Comparison of ENCODE assay signal across 34 cellular contexts in genomic region chrX:94551831-94552230, GRCh38.
"Had no signal": no experiment of that assay in that cellular context is flagged by ENCODE, and none has a peak within 500 bp of the region (broad histone marks: within the 10 kb centered on the region; RNA-seq: fewer than 3 reads in every experiment).

No MANE protein-coding gene starts in this region.

- H3K27ac Mint-ChIP-seq: activated CD4-positive, alpha-beta memory T cell treated with anti-CD3 and anti-CD28 coated beads for 36 hours; activated naive CD4-positive, alpha-beta T cell treated with anti-CD3 and anti-CD28 coated beads, Interleukin-2, amount 10 ng/mL, durations not matched to agents 7 days and 5 days; activated naive CD8-positive, alpha-beta T cell treated with anti-CD3 and anti-CD28 coated beads, Interleukin-2, amount 10 ng/mL, durations not matched to agents 7 days and 5 days; activated T-helper 1 cell treated with anti-CD3 and anti-CD28 coated beads, Interleukin-12 subunit alpha, Interleukin-12 subunit beta, Interleukin-2, Interleukin-4 antibody, amounts not matched to agents 30 ng/mL and 10 ng/mL and 1 ng/mL, durations not matched to agents 14 hours and 24 hours and 36 hours; natural killer cell treated with Interleukin-12 subunit alpha and Interleukin-12 subunit beta and Interleukin-15 and Interleukin-18, amount 100 ng/mL, for 72 hours; stimulated activated effector memory CD8-positive, alpha-beta T cell treated with anti-CD3 and anti-CD28 coated beads, Interleukin-12 subunit alpha, Interleukin-12 subunit beta, amount 100 ng/mL, for 72 hours; stimulated activated naive CD8-positive, alpha-beta T cell treated with anti-CD3 and anti-CD28 coated beads, Interleukin-15, Interleukin-2, amounts not matched to agents 100 ng/mL and 50 ng/mL, for 24 hours had no signal

- H3K9me3 ChIP-seq: ascending aorta, gastrocnemius medialis, left ventricle myocardium inferior, prostate gland, sigmoid colon, thoracic aorta, uterus had no signal

- H3K36me3 Mint-ChIP-seq: activated CD4-positive, alpha-beta memory T cell treated with anti-CD3 and anti-CD28 coated beads for 36 hours; activated naive CD4-positive, alpha-beta T cell treated with anti-CD3 and anti-CD28 coated beads, Interleukin-2, amount 10 ng/mL, durations not matched to agents 7 days and 5 days; activated naive CD8-positive, alpha-beta T cell treated with anti-CD3 and anti-CD28 coated beads, Interleukin-2, amount 10 ng/mL, durations not matched to agents 7 days and 5 days; natural killer cell treated with Interleukin-12 subunit alpha and Interleukin-12 subunit beta and Interleukin-15 and Interleukin-18, amount 100 ng/mL, for 72 hours; stimulated activated effector memory CD8-positive, alpha-beta T cell treated with anti-CD3 and anti-CD28 coated beads, Interleukin-12 subunit alpha, Interleukin-12 subunit beta, amount 100 ng/mL, for 72 hours had no signal

- H3K9me3 Mint-ChIP-seq: activated CD4-positive, alpha-beta memory T cell treated with anti-CD3 and anti-CD28 coated beads for 36 hours; activated naive CD4-positive, alpha-beta T cell treated with anti-CD3 and anti-CD28 coated beads, Interleukin-2, amount 10 ng/mL, durations not matched to agents 7 days and 5 days; activated naive CD8-positive, alpha-beta T cell treated with anti-CD3 and anti-CD28 coated beads, Interleukin-2, amount 10 ng/mL, durations not matched to agents 7 days and 5 days; activated T-helper 1 cell treated with anti-CD3 and anti-CD28 coated beads, Interleukin-12 subunit alpha, Interleukin-12 subunit beta, Interleukin-2, Interleukin-4 antibody, amounts not matched to agents 30 ng/mL and 10 ng/mL and 1 ng/mL, durations not matched to agents 14 hours and 24 hours and 36 hours; natural killer cell treated with Interleukin-12 subunit alpha and Interleukin-12 subunit beta and Interleukin-15 and Interleukin-18, amount 100 ng/mL, for 72 hours had no signal

- H3K27ac ChIP-seq: ascending aorta, brain microvascular endothelial cell, coronary artery, dorsolateral prefrontal cortex, gastrocnemius medialis, left ventricle myocardium inferior, prostate gland, sigmoid colon, thoracic aorta, uterus, WERI-Rb-1 had no signal

- H3K4me1 Mint-ChIP-seq: activated naive CD4-positive, alpha-beta T cell treated with anti-CD3 and anti-CD28 coated beads, Interleukin-2, amount 10 ng/mL, durations not matched to agents 7 days and 5 days; activated naive CD8-positive, alpha-beta T cell treated with anti-CD3 and anti-CD28 coated beads, Interleukin-2, amount 10 ng/mL, durations not matched to agents 7 days and 5 days; stimulated activated effector memory CD8-positive, alpha-beta T cell treated with anti-CD3 and anti-CD28 coated beads, Interleukin-12 subunit alpha, Interleukin-12 subunit beta, amount 100 ng/mL, for 72 hours had no signal

- H3K4me1 ChIP-seq: ascending aorta, gastrocnemius medialis, left ventricle myocardium inferior, prostate gland, sigmoid colon, uterus had no signal

- ATAC-seq: activated CD4-positive, CD25-positive, alpha-beta regulatory T cell treated with anti-CD3 and anti-CD28 coated beads, Interleukin-2, amount 50 U/mL, for 24 hours; gastrocnemius medialis; mucosa of descending colon; natural killer cell treated with Interleukin-12 subunit alpha and Interleukin-12 subunit beta and Interleukin-15 and Interleukin-18, amount 100 ng/mL, for 72 hours; stimulated activated effector memory CD8-positive, alpha-beta T cell treated with anti-CD3 and anti-CD28 coated beads, Interleukin-12 subunit alpha, Interleukin-12 subunit beta, amount 100 ng/mL, for 72 hours had no signal

- H3K27me3 ChIP-seq: ascending aorta, brain microvascular endothelial cell, gastrocnemius medialis, sigmoid colon had no signal

- DNase-seq: activated CD4-positive, alpha-beta memory T cell treated with anti-CD3 and anti-CD28 coated beads for 36 hours; activated CD4-positive, alpha-beta T cell treated with anti-CD3 and anti-CD28 coated beads for 48 hours; activated CD8-positive, alpha-beta memory T cell treated with anti-CD3 and anti-CD28 coated beads, Interleukin-2, amount 50 U/mL, for 4 hours; activated effector memory CD4-positive, alpha-beta T cell treated with anti-CD3 and anti-CD28 coated beads, Interleukin-2, amount 50 U/mL, for 16 hours; activated naive CD4-positive, alpha-beta T cell treated with anti-CD3 and anti-CD28 coated beads, Interleukin-2, amount 10 ng/mL, durations not matched to agents 7 days and 5 days; activated naive CD8-positive, alpha-beta T cell treated with anti-CD3 and anti-CD28 coated beads, Interleukin-2, amount 10 ng/mL, durations not matched to agents 7 days and 5 days; activated T-cell treated with anti-CD3 and anti-CD28 coated beads, Interleukin-2, amount 50 U/mL, for 1 hour; brain microvascular endothelial cell; dorsolateral prefrontal cortex; effector memory CD4-positive, alpha-beta T cell; erythroblast; gastrocnemius medialis; glutamatergic neuron; left ventricle myocardium inferior; mucosa of descending colon; retina; sigmoid colon; small intestine; stimulated activated CD4-positive, alpha-beta T cell treated with anti-CD3 and anti-CD28 coated beads, Interleukin-4, amount 100 ng/mL, for 24 hours; T-helper 9 cell; trophoblast cell; uterus; WERI-Rb-1 had no signal

- H3K27me3 Mint-ChIP-seq: activated CD4-positive, alpha-beta memory T cell treated with anti-CD3 and anti-CD28 coated beads for 36 hours; activated naive CD4-positive, alpha-beta T cell treated with anti-CD3 and anti-CD28 coated beads, Interleukin-2, amount 10 ng/mL, durations not matched to agents 7 days and 5 days; activated naive CD8-positive, alpha-beta T cell treated with anti-CD3 and anti-CD28 coated beads, Interleukin-2, amount 10 ng/mL, durations not matched to agents 7 days and 5 days; natural killer cell treated with Interleukin-12 subunit alpha and Interleukin-12 subunit beta and Interleukin-15 and Interleukin-18, amount 100 ng/mL, for 72 hours; stimulated activated naive CD8-positive, alpha-beta T cell treated with anti-CD3 and anti-CD28 coated beads, Interleukin-15, Interleukin-2, amounts not matched to agents 100 ng/mL and 50 ng/mL, for 24 hours had no signal

- FAIRE-seq: islet of Langerhans, small intestine, TTC549 had no signal

- H3K4me3 Mint-ChIP-seq: activated CD4-positive, alpha-beta memory T cell treated with anti-CD3 and anti-CD28 coated beads for 36 hours; activated naive CD4-positive, alpha-beta T cell treated with anti-CD3 and anti-CD28 coated beads, Interleukin-2, amount 10 ng/mL, durations not matched to agents 7 days and 5 days; activated naive CD8-positive, alpha-beta T cell treated with anti-CD3 and anti-CD28 coated beads, Interleukin-2, amount 10 ng/mL, durations not matched to agents 7 days and 5 days; activated T-helper 1 cell treated with anti-CD3 and anti-CD28 coated beads, Interleukin-12 subunit alpha, Interleukin-12 subunit beta, Interleukin-2, Interleukin-4 antibody, amounts not matched to agents 30 ng/mL and 10 ng/mL and 1 ng/mL, durations not matched to agents 14 hours and 24 hours and 36 hours; natural killer cell treated with Interleukin-12 subunit alpha and Interleukin-12 subunit beta and Interleukin-15 and Interleukin-18, amount 100 ng/mL, for 72 hours; stimulated activated effector memory CD8-positive, alpha-beta T cell treated with anti-CD3 and anti-CD28 coated beads, Interleukin-12 subunit alpha, Interleukin-12 subunit beta, amount 100 ng/mL, for 72 hours; stimulated activated naive CD8-positive, alpha-beta T cell treated with anti-CD3 and anti-CD28 coated beads, Interleukin-15, Interleukin-2, amounts not matched to agents 100 ng/mL and 50 ng/mL, for 24 hours had no signal

- H3K36me3 ChIP-seq: ascending aorta, brain microvascular endothelial cell, gastrocnemius medialis, left ventricle myocardium inferior, prostate gland, sigmoid colon, thoracic aorta, uterus, WERI-Rb-1 had no signal

- H3K4me3 ChIP-seq: ascending aorta, coronary artery, dorsolateral prefrontal cortex, gastrocnemius medialis, left ventricle myocardium inferior, mucosa of descending colon, prostate gland, sigmoid colon, uterus had no signal
